In genomic region chr1:39081266-39082139, GRCh38 we compare ENCODE assay signal across 8 cellular contexts. TPM values are rescaled to one million over a fixed set of nuclear protein-coding genes. Genes with fewer than 3 reads are reported as not detected.
DNase-seq lines count a peak whose midpoint lies in the region; ATAC-seq lines count a peak whose summit lies in the region.

No MANE protein-coding gene starts in this region.

- peak overlapping the region in 2 of 3 donors; percentile 69 to 85 for H3K4me3 Mint-ChIP-seq in T-cell
- peak overlapping the region; percentile 71 to 75 for H3K4me3 Mint-ChIP-seq in effector memory CD8-positive, alpha-beta T cell

- DNase-seq in activated naive CD4-positive, alpha-beta T cell treated with Interleukin-2 at 50 U/mL for 16 hours, result peak; percentile 21
- no peak for DNase-seq in activated naive CD4-positive, alpha-beta T cell (lab: John Stamatoyannopoulos, UW)
- DNase-seq in T-cell, result peak in 13 of 34 experiments; percentile 7 to 33 (median 18)
- peak in 1 of 3 experiments; percentile 11 for DNase-seq in effector memory CD8-positive, alpha-beta T cell
- peak; percentile 37 for DNase-seq in myocyte (ENCODE audit: low read depth)
- no peak for DNase-seq in pons (ENCODE audit: low spot score)
- DNase-seq in amniotic stem cell (lab: John Stamatoyannopoulos, UW), result no peak
- DNase-seq in UCSD-AML1 (lab: John Stamatoyannopoulos, UW; ENCODE audit: unreplicated experiment), result no peak

- CTCF ChIA-PET in T-cell (lab: Charles Lee), result no interaction called here

- POLR2A ChIA-PET in T-cell (lab: Charles Lee), result no interaction called here

- H3K27me3 Mint-ChIP-seq in T-cell, result peaks cover 29 to 31% of the 10 kb centered on the region in 2 donors
- H3K27me3 Mint-ChIP-seq in effector memory CD8-positive, alpha-beta T cell, result peaks cover 36 to 59% of the 10 kb centered on the region in 2 donors

- peak; percentile 67 to 79 (median 76) for ATAC-seq in T-cell (replicated peaks in 1 of 4)
- peak; percentile 70 for ATAC-seq in effector memory CD8-positive, alpha-beta T cell (replicated peaks)

- H3K9me3 Mint-ChIP-seq in T-cell, result no peaks in the 10 kb centered on the region
- no peaks in the 10 kb centered on the region for H3K9me3 Mint-ChIP-seq in effector memory CD8-positive, alpha-beta T cell

- no peaks in the 10 kb centered on the region for H3K36me3 Mint-ChIP-seq in T-cell
- peaks cover 3% of the 10 kb centered on the region for H3K36me3 Mint-ChIP-seq in effector memory CD8-positive, alpha-beta T cell (ENCODE audit: insufficient read depth)

- H3K4me1 Mint-ChIP-seq in T-cell, result peaks cover 4 to 16% (median 13%) of the 10 kb centered on the region in 3 donors
- peaks cover 5 to 10% of the 10 kb centered on the region in 2 donors for H3K4me1 Mint-ChIP-seq in effector memory CD8-positive, alpha-beta T cell (ENCODE audit: low read depth in 2 of 2)

- H3K27ac Mint-ChIP-seq in T-cell, result no peak overlapping the region
- no peak overlapping the region for H3K27ac Mint-ChIP-seq in effector memory CD8-positive, alpha-beta T cell

RNA-seq across cellular contexts. Expression of gene NDUFS5, which starts 55.4 kb away (rescaled TPM):
- total RNA-seq in T-cell, result 100 to 1,000 TPM in 3 of 5 donors, 10 to 100 TPM in 2; 95.3 to 120 (median 101) TPM
- total RNA-seq in myocyte, result 151 and 217 TPM in 2 replicates
- 246 TPM for polyA plus RNA-seq in myocyte (2012)

Comparison
In these comparisons a context has a peak if more than half of its experiments do, and no peak if none do; other contexts are left out.
1. DNase-seq: peak in activated naive CD4-positive, alpha-beta T cell treated with Interleukin-2 at 50 U/mL for 16 hours (single experiment) and myocyte (single experiment); none in activated naive CD4-positive, alpha-beta T cell (0 of 4), pons (single experiment), amniotic stem cell (single experiment) and UCSD-AML1 (single experiment).